9 cellular contexts compared by ENCODE assay signal in genomic region chr7:141244466-141244865, GRCh38.
"Had no signal": no experiment of that assay in that cellular context is flagged by ENCODE, and none has a peak within 500 bp of the region (broad histone marks: within the 10 kb centered on the region; RNA-seq: fewer than 3 reads in every experiment).

No MANE protein-coding gene starts in this region.

- H3K9ac ChIP-seq: GM23248 had no signal

- DNase-seq: GM23248, GOT3, H7, H9, HCEC 1CT, HFFc6 had no signal

- ATAC-seq: GM23338, HCT116 had no signal

- H3K4me2 ChIP-seq: GM23338 had no signal

- H3K36me3 ChIP-seq: HAP-1 had no signal

- H3K27ac ChIP-seq: GM23248 had no signal

- H3K4me3 ChIP-seq: GM23248, GM23338, HAP-1 had no signal

- H3K4me3 Mint-ChIP-seq: GM23338, H9, HFFc6 had no signal

- H3K9me3 Mint-ChIP-seq: GM23338, H9 had no signal

- H3K4me1 ChIP-seq: HAP-1 had no signal

- H3K27ac Mint-ChIP-seq: GM23338, H9, HFFc6 had no signal

- H3K9me3 ChIP-seq: HAP-1 had no signal

- H2AFZ ChIP-seq: GM23248, GM23338 had no signal
